Comparison of ENCODE assay signal across 18 cellular contexts in the genomic region with DNA sequence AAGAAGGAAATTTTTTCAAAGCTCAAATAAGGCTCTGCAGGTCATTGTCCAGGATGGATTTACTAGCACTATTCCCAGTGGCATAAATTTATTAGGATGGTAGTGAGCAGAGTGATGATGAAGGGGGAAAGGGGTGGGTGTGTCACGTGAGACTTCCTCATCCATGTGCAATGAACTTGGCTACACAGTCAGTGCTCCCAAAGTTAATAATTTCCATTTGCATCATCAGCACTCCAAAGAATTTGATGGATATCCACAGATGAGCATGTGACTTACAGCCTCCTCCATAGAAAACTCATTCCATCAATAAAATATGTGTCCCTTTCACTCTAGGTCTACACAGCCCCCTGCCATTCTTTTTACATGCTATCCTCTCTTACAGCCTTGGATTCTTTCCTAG.
DNase-seq lines count a peak whose midpoint lies in the region; ATAC-seq and TF ChIP-seq lines count a peak whose summit lies in the region.
"Had no signal": no experiment of that assay in that cellular context is flagged by ENCODE, and none has a peak within 500 bp of the region (broad histone marks: within the 10 kb centered on the region; RNA-seq: fewer than 3 reads in every experiment).

No MANE protein-coding gene starts in this region.

- no peak for TF ChIP-seq POLR2A in GM18505 (IDR thresholded peaks at IDR 0.05; ENCODE audit: borderline replicate concordance, extremely low read depth, insufficient read depth, insufficient read length)

- ATAC-seq in HG03565 (IDR thresholded peaks at IDR 0.05; ENCODE audit: unreplicated experiment): no peak
- ATAC-seq in GM18505 (IDR thresholded peaks at IDR 0.05; ENCODE audit: unreplicated experiment): no peak

- DNase-seq in ACHN: peak; percentile 6
- DNase-seq in epithelial cell of proximal tubule (ENCODE audit: low read depth): peak; percentile 61
- DNase-seq in kidney tubule cell (ENCODE audit: low spot score): peak; percentile 64
- DNase-seq in HuH-7 (ENCODE audit: low spot score): no peak
- DNase-seq: AML-193; BE2C; Calu3; CD4-positive, alpha-beta T cell; CD8-positive, alpha-beta memory T cell; DMS53; DMS79 treated with DMSO at 0.1 percent for 48 hours; GF-D8; GOT3; HFFc6 had no signal

- in situ Hi-C loops in ACHN (cut with HindIII; ENCODE audit: low pct_ligation_motif_present, low pct_unique_long_range_greater_than_20kb, low sequenced_read_pairs): no loop called here

- H3K4me3 ChIP-seq in epithelial cell of proximal tubule (ENCODE audit: low read depth, low read length): no peak overlapping the region
- H3K4me3 ChIP-seq: BLaER1 treated with 17β-estradiol and CSF1 and Interleukin-3, amounts not matched to agents 10 nM and 100 nM; HAP-1 had no signal

- no peak for TF ChIP-seq CTCF in epithelial cell of proximal tubule (conservative IDR thresholded peaks at IDR 0.05; ENCODE audit: low read depth, low read length)
